32 cellular contexts compared by ENCODE assay signal in the genomic region with DNA sequence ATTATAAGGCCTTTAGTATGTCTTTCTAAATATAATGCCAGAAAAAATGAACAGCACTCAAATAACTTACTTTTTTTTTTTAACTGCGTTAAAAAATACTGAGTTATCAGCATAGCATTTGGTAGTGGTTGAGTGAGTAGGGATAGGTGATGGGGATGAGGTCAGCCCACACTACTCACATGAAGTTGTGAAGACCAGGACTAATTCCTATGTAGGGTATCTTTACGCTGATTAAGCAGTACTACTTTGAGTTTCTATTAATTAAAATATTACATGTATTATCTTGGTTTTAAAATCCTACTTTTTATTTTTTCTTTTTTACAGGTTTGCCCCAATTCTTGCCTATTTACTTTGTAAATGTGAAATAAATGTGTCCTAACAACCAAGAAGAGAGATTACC.
"Had no signal": no experiment of that assay in that cellular context is flagged by ENCODE, and none has a peak within 500 bp of the region (broad histone marks: within the 10 kb centered on the region; RNA-seq: fewer than 3 reads in every experiment).

No MANE protein-coding gene starts in this region.

- H3K36me3 Mint-ChIP-seq: activated CD4-positive, alpha-beta memory T cell treated with anti-CD3 and anti-CD28 coated beads for 36 hours; activated naive CD4-positive, alpha-beta T cell treated with anti-CD3 and anti-CD28 coated beads, Interleukin-2, amount 10 ng/mL, durations not matched to agents 7 days and 5 days; activated naive CD4-positive, alpha-beta T cell treated with anti-CD3 and anti-CD28 coated beads, Interleukin-2, amount 50 U/mL, for 72 hours; brain had no signal

- FAIRE-seq: frontal cortex had no signal

- H3K27me3 Mint-ChIP-seq: activated B cell treated with CpG ODN at 0.5 μM for 24 hours; activated CD4-positive, alpha-beta memory T cell treated with anti-CD3 and anti-CD28 coated beads for 36 hours; activated CD4-positive, alpha-beta T cell treated with anti-CD3 and anti-CD28 coated beads for 36 hours; activated CD4-positive, alpha-beta T cell treated with anti-CD3 and anti-CD28 coated beads, Interleukin-2, amount 10 ng/mL, durations not matched to agents 24 days and 14 days; activated naive CD4-positive, alpha-beta T cell treated with anti-CD3 and anti-CD28 coated beads, Interleukin-2, amount 10 ng/mL, durations not matched to agents 7 days and 5 days; activated naive CD8-positive, alpha-beta T cell treated with anti-CD3 and anti-CD28 coated beads, Interleukin-2, amount 10 ng/mL, durations not matched to agents 7 days and 5 days; activated T-cell treated with anti-CD3 and anti-CD28 coated beads, Interleukin-2, amount 50 U/mL, for 24 hours; brain; central memory CD8-positive, alpha-beta T cell; dendritic cell treated with granulocyte-macrophage colony-stimulating factor and Interleukin-4, amounts not matched to agents 40 ng/mL and 50 ng/mL, for 4 days had no signal

- H3K9me3 Mint-ChIP-seq: activated B cell treated with CpG ODN at 0.5 μM for 24 hours; activated CD4-positive, alpha-beta memory T cell treated with anti-CD3 and anti-CD28 coated beads for 36 hours; activated CD4-positive, alpha-beta T cell treated with anti-CD3 and anti-CD28 coated beads, Interleukin-2, amount 10 ng/mL, durations not matched to agents 24 days and 14 days; activated naive CD4-positive, alpha-beta T cell treated with anti-CD3 and anti-CD28 coated beads, Interleukin-2, amount 10 ng/mL, durations not matched to agents 7 days and 5 days; activated naive CD4-positive, alpha-beta T cell treated with anti-CD3 and anti-CD28 coated beads, Interleukin-2, amount 50 U/mL, for 72 hours; activated naive CD8-positive, alpha-beta T cell treated with anti-CD3 and anti-CD28 coated beads, Interleukin-2, amount 10 ng/mL, durations not matched to agents 7 days and 5 days; activated T-cell treated with anti-CD3 and anti-CD28 coated beads, Interleukin-2, amount 50 U/mL, for 24 hours; activated T-cell treated with anti-CD3 and anti-CD28 coated beads, Interleukin-2, amount 50 U/mL, for 72 hours; brain; central memory CD8-positive, alpha-beta T cell; dendritic cell treated with granulocyte-macrophage colony-stimulating factor and Interleukin-4, amounts not matched to agents 40 ng/mL and 50 ng/mL, for 4 days; endodermal cell; T-helper 2 cell treated with Interferon-gamma antibody and Interleukin-4, amounts not matched to agents 5 μg/mL and 100 μg/mL, for 36 hours had no signal

- ATAC-seq: activated CD4-positive, alpha-beta T cell treated with anti-CD3 and anti-CD28 coated beads for 36 hours; activated CD4-positive, CD25-positive, alpha-beta regulatory T cell treated with anti-CD3 and anti-CD28 coated beads, Interleukin-2, amount 50 U/mL, for 24 hours; activated CD8-positive, alpha-beta T cell treated with anti-CD3 and anti-CD28 coated beads, Interleukin-2, amount 10 ng/mL, durations not matched to agents 7 days and 5 days; activated naive CD4-positive, alpha-beta T cell treated with anti-CD3 and anti-CD28 coated beads, Interleukin-2, amount 50 U/mL, for 72 hours; activated T-cell treated with anti-CD3 and anti-CD28 coated beads, Interleukin-2, amount 50 U/mL, for 72 hours; esophagus mucosa had no signal

- DNase-seq: activated B cell treated with CpG ODN at 0.5 μM for 24 hours; activated CD4-positive, alpha-beta memory T cell treated with anti-CD3 and anti-CD28 coated beads for 36 hours; activated CD4-positive, alpha-beta T cell treated with anti-CD3 and anti-CD28 coated beads for 36 hours; activated CD4-positive, alpha-beta T cell treated with anti-CD3 and anti-CD28 coated beads, Interleukin-2, amount 10 ng/mL, durations not matched to agents 24 days and 14 days; activated CD8-positive, alpha-beta memory T cell treated with anti-CD3 and anti-CD28 coated beads, Interleukin-2, amount 50 U/mL, for 48 hours; activated CD8-positive, alpha-beta T cell treated with anti-CD3 and anti-CD28 coated beads, Interleukin-2, amount 10 ng/mL, durations not matched to agents 7 days and 5 days; activated gamma-delta T cell; activated naive CD4-positive, alpha-beta T cell; activated naive CD4-positive, alpha-beta T cell treated with anti-CD3 and anti-CD28 coated beads, Interleukin-2, amount 10 ng/mL, durations not matched to agents 7 days and 5 days; activated naive CD8-positive, alpha-beta T cell treated with anti-CD3 and anti-CD28 coated beads, Interleukin-2, amount 10 ng/mL, durations not matched to agents 7 days and 5 days; activated T-cell treated with anti-CD3 and anti-CD28 coated beads for 4 hours; activated T-cell treated with anti-CD3 and anti-CD28 coated beads, Interleukin-2, amount 50 U/mL, for 24 hours; activated T-cell treated with anti-CD3 and anti-CD28 coated beads, Interleukin-2, amount 50 U/mL, for 72 hours; dorsolateral prefrontal cortex; effector memory CD4-positive, alpha-beta T cell; endodermal cell; foreskin fibroblast; head of caudate nucleus; hippocampal formation; T1000; WERI-Rb-1 had no signal

- H3K27me3 ChIP-seq: ascending aorta, breast epithelium, dorsolateral prefrontal cortex had no signal

- H3K4me3 ChIP-seq: ascending aorta, breast epithelium, coronary artery had no signal

- H3K27ac ChIP-seq: ascending aorta, breast epithelium, coronary artery, WERI-Rb-1 had no signal

- H3K4me3 Mint-ChIP-seq: activated B cell treated with CpG ODN at 0.5 μM for 24 hours; activated CD4-positive, alpha-beta memory T cell treated with anti-CD3 and anti-CD28 coated beads for 36 hours; activated CD4-positive, alpha-beta T cell treated with anti-CD3 and anti-CD28 coated beads for 36 hours; activated CD4-positive, alpha-beta T cell treated with anti-CD3 and anti-CD28 coated beads, Interleukin-2, amount 10 ng/mL, durations not matched to agents 24 days and 14 days; activated CD8-positive, alpha-beta T cell treated with anti-CD3 and anti-CD28 coated beads, Interleukin-2, amount 10 ng/mL, durations not matched to agents 7 days and 5 days; activated naive CD4-positive, alpha-beta T cell treated with anti-CD3 and anti-CD28 coated beads, Interleukin-2, amount 10 ng/mL, durations not matched to agents 7 days and 5 days; activated naive CD8-positive, alpha-beta T cell treated with anti-CD3 and anti-CD28 coated beads, Interleukin-2, amount 10 ng/mL, durations not matched to agents 7 days and 5 days; activated T-cell treated with anti-CD3 and anti-CD28 coated beads, Interleukin-2, amount 50 U/mL, for 24 hours; activated T-cell treated with anti-CD3 and anti-CD28 coated beads, Interleukin-2, amount 50 U/mL, for 72 hours; central memory CD8-positive, alpha-beta T cell; dendritic cell treated with granulocyte-macrophage colony-stimulating factor and Interleukin-4, amounts not matched to agents 40 ng/mL and 50 ng/mL, for 4 days; endodermal cell; T-helper 2 cell treated with Interferon-gamma antibody and Interleukin-4, amounts not matched to agents 5 μg/mL and 100 μg/mL, for 36 hours had no signal

- H3K36me3 ChIP-seq: ascending aorta, breast epithelium, WERI-Rb-1 had no signal

- H3K9me3 ChIP-seq: ascending aorta, breast epithelium had no signal

- H3K27ac Mint-ChIP-seq: activated B cell treated with CpG ODN at 0.5 μM for 24 hours; activated CD4-positive, alpha-beta memory T cell treated with anti-CD3 and anti-CD28 coated beads for 36 hours; activated CD4-positive, alpha-beta T cell treated with anti-CD3 and anti-CD28 coated beads for 36 hours; activated CD4-positive, alpha-beta T cell treated with anti-CD3 and anti-CD28 coated beads, Interleukin-2, amount 10 ng/mL, durations not matched to agents 24 days and 14 days; activated CD8-positive, alpha-beta T cell treated with anti-CD3 and anti-CD28 coated beads, Interleukin-2, amount 10 ng/mL, durations not matched to agents 7 days and 5 days; activated naive CD4-positive, alpha-beta T cell treated with anti-CD3 and anti-CD28 coated beads, Interleukin-2, amount 10 ng/mL, durations not matched to agents 7 days and 5 days; activated naive CD4-positive, alpha-beta T cell treated with anti-CD3 and anti-CD28 coated beads, Interleukin-2, amount 50 U/mL, for 72 hours; activated naive CD8-positive, alpha-beta T cell treated with anti-CD3 and anti-CD28 coated beads, Interleukin-2, amount 10 ng/mL, durations not matched to agents 7 days and 5 days; activated T-cell treated with anti-CD3 and anti-CD28 coated beads, Interleukin-2, amount 50 U/mL, for 24 hours; activated T-cell treated with anti-CD3 and anti-CD28 coated beads, Interleukin-2, amount 50 U/mL, for 72 hours; dendritic cell treated with granulocyte-macrophage colony-stimulating factor and Interleukin-4, amounts not matched to agents 40 ng/mL and 50 ng/mL, for 4 days; endodermal cell; T-helper 2 cell treated with Interferon-gamma antibody and Interleukin-4, amounts not matched to agents 5 μg/mL and 100 μg/mL, for 36 hours had no signal
